ENCODE assay signal across 1 cellular context in the genomic region with DNA sequence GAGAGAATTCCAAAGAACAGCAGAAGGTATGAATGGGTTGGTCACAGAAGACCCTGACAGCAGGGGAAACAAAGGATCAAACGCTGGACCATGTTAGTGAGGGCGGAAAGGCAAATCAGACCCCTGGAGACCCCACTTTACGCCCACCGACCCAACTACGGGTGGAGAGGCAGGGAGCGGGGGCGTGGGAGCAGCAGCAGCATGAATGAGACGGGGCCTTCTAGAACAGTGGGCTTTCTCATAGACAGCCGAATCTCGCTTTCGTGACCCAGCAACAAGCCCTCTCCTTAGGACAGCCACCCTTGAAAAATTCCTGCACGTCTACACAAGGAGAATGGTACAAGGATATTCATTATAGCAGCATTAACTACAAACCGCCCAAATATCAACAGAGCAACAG.
TF ChIP-seq lines count a peak whose summit lies in the region.

No MANE protein-coding gene starts in this region.

TF ChIP-seq in GM23338, 12 proteins besides CTCF, POLR2A, EP300 and RAD21 (continued from another document):
- TF ChIP-seq, protein P1, sequence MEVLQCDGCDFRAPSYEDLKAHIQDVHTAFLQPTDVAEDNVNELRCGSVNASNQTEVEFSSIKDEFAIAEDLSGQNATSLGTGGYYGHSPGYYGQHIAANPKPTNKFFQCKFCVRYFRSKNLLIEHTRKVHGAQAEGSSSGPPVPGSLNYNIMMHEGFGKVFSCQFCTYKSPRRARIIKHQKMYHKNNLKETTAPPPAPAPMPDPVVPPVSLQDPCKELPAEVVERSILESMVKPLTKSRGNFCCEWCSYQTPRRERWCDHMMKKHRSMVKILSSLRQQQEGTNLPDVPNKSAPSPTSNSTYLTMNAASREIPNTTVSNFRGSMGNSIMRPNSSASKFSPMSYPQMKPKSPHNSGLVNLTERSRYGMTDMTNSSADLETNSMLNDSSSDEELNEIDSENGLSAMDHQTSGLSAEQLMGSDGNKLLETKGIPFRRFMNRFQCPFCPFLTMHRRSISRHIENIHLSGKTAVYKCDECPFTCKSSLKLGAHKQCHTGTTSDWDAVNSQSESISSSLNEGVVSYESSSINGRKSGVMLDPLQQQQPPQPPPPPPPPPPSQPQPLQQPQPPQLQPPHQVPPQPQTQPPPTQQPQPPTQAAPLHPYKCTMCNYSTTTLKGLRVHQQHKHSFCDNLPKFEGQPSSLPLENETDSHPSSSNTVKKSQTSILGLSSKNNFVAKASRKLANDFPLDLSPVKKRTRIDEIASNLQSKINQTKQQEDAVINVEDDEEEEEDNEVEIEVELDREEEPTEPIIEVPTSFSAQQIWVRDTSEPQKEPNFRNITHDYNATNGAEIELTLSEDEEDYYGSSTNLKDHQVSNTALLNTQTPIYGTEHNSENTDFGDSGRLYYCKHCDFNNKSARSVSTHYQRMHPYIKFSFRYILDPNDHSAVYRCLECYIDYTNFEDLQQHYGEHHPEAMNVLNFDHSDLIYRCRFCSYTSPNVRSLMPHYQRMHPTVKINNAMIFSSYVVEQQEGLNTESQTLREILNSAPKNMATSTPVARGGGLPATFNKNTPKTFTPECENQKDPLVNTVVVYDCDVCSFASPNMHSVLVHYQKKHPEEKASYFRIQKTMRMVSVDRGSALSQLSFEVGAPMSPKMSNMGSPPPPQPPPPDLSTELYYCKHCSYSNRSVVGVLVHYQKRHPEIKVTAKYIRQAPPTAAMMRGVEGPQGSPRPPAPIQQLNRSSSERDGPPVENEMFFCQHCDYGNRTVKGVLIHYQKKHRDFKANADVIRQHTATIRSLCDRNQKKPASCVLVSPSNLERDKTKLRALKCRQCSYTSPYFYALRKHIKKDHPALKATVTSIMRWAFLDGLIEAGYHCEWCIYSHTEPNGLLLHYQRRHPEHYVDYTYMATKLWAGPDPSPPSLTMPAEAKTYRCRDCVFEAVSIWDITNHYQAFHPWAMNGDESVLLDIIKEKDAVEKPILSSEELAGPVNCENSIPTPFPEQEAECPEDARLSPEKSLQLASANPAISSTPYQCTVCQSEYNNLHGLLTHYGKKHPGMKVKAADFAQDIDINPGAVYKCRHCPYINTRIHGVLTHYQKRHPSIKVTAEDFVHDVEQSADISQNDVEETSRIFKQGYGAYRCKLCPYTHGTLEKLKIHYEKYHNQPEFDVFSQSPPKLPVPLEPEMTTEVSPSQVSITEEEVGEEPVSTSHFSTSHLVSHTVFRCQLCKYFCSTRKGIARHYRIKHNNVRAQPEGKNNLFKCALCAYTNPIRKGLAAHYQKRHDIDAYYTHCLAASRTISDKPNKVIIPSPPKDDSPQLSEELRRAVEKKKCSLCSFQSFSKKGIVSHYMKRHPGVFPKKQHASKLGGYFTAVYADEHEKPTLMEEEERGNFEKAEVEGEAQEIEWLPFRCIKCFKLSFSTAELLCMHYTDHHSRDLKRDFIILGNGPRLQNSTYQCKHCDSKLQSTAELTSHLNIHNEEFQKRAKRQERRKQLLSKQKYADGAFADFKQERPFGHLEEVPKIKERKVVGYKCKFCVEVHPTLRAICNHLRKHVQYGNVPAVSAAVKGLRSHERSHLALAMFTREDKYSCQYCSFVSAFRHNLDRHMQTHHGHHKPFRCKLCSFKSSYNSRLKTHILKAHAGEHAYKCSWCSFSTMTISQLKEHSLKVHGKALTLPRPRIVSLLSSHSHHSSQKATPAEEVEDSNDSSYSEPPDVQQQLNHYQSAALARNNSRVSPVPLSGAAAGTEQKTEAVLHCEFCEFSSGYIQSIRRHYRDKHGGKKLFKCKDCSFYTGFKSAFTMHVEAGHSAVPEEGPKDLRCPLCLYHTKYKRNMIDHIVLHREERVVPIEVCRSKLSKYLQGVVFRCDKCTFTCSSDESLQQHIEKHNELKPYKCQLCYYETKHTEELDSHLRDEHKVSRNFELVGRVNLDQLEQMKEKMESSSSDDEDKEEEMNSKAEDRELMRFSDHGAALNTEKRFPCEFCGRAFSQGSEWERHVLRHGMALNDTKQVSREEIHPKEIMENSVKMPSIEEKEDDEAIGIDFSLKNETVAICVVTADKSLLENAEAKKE (CRISPR knock-in tag; IDR thresholded peaks at IDR 0.05): no peak
- TF ChIP-seq NANOG (IDR thresholded peaks at IDR 0.05; ENCODE audit: borderline replicate concordance) (no peak), ZNF114 (CRISPR knock-in tag; IDR thresholded peaks at IDR 0.05) (no peak)
- TF ChIP-seq, protein P2, sequence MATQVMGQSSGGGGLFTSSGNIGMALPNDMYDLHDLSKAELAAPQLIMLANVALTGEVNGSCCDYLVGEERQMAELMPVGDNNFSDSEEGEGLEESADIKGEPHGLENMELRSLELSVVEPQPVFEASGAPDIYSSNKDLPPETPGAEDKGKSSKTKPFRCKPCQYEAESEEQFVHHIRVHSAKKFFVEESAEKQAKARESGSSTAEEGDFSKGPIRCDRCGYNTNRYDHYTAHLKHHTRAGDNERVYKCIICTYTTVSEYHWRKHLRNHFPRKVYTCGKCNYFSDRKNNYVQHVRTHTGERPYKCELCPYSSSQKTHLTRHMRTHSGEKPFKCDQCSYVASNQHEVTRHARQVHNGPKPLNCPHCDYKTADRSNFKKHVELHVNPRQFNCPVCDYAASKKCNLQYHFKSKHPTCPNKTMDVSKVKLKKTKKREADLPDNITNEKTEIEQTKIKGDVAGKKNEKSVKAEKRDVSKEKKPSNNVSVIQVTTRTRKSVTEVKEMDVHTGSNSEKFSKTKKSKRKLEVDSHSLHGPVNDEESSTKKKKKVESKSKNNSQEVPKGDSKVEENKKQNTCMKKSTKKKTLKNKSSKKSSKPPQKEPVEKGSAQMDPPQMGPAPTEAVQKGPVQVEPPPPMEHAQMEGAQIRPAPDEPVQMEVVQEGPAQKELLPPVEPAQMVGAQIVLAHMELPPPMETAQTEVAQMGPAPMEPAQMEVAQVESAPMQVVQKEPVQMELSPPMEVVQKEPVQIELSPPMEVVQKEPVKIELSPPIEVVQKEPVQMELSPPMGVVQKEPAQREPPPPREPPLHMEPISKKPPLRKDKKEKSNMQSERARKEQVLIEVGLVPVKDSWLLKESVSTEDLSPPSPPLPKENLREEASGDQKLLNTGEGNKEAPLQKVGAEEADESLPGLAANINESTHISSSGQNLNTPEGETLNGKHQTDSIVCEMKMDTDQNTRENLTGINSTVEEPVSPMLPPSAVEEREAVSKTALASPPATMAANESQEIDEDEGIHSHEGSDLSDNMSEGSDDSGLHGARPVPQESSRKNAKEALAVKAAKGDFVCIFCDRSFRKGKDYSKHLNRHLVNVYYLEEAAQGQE (IDR thresholded peaks at IDR 0.05; ENCODE audit: unreplicated experiment): no peak
TF ChIP-seq in GM23338: peak in this region for 0.
